ENCODE assay signal across 9 cellular contexts in the genomic region with DNA sequence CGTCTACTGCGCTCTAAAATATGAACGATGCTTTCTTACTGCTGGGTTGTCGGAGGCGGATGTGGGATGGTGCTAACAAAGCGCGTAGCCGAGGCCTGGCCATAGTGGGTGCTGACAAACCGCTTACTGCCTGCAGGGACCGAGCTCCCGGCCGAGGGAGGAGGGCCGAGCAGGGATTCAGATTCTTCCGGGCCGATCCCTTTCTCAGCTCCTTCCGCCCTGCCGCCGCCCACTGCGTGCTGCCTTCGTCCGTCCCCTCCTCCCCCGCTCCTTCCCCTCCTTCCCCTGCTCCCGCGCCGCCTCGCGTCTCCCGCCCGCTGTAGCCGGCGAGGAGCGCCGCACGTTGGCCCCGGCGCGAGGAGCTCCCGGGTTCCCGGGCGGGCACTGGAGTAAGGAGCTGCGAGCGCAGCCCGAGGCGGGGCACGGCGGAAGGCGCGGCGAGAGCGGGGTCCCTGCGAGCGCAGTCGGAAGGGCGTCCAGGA. TPM values are rescaled to one million over a fixed set of nuclear protein-coding genes. Genes with fewer than 3 reads are reported as not detected.
DNase-seq lines count a peak whose midpoint lies in the region; ATAC-seq, FAIRE-seq and TF ChIP-seq lines count a peak whose summit lies in the region.
"Had no signal": no experiment of that assay in that cellular context is flagged by ENCODE, and none has a peak within 500 bp of the region (broad histone marks: within the 10 kb centered on the region; RNA-seq: fewer than 3 reads in every experiment).

A gene (plus strand): TSS at position 271 of the 482 bp plus-strand sequence.

- no peak for ATAC-seq in GM21515 (IDR thresholded peaks at IDR 0.05; ENCODE audit: unreplicated experiment)

- no peaks in the 10 kb centered on the region for H3K9me3 ChIP-seq in right atrium auricular region

- H3K4me1 ChIP-seq in right atrium auricular region, result peaks cover 0 to 19% of the 10 kb centered on the region in 2 donors

- H3K4me3 ChIP-seq in NB4 (ENCODE audit: low read depth, low read length) (peak within 1 kb of the TSS; percentile 64), right atrium auricular region (peak within 1 kb of the TSS; percentile 38 to 54)

- no peak for TF ChIP-seq POLR2A in NB4 (IDR thresholded peaks at IDR 0.05; ENCODE audit: extremely low read depth, insufficient read length)

- FAIRE-seq in GM19239 (lab: Jason Lieb, UNC), result no peak
- FAIRE-seq: G401.6 had no signal

- H3K36me3 ChIP-seq in right atrium auricular region, result no peaks in the 10 kb centered on the region

- H3K27me3 ChIP-seq in right atrium auricular region, result peaks cover 0 to 6% of the 10 kb centered on the region in 2 donors

- H3K27ac ChIP-seq in right atrium auricular region, result no peak within 1 kb of the TSS

- intact Hi-C loops in posterior vena cava (cut with DNase I), result loop anchor here in 1 of 2 donors (5.0 kb wide), 1 partner anchor 91 kb away; no protein-coding TSS in a partner anchor

- DNase-seq in NCI-H748 (lab: John Stamatoyannopoulos, UW; ENCODE audit: unreplicated experiment) (peak; percentile 58), NCI-H748 treated with DMSO at 0.1 percent for 48 hours (lab: John Stamatoyannopoulos, UW) (no peak), NB4 (ENCODE audit: low read depth) (peak; percentile 93), amniotic stem cell (lab: John Stamatoyannopoulos, UW) (peak; percentile 77), right atrium auricular region (ENCODE audit: low spot score) (peak; percentile 63), posterior vena cava (ENCODE audit: low spot score) (peak; percentile 91), GM19239 (ENCODE audit: insufficient read length, low spot score) (no peak)

- TF ChIP-seq CTCF in NB4 (IDR thresholded peaks at IDR 0.05; ENCODE audit: low read depth, low read length) (no peak), right atrium auricular region (IDR thresholded peaks at IDR 0.05) (no peak)

RNA-seq across cellular contexts. Expression of the gene that starts here (rescaled TPM):
- under 1 TPM; 0.31 to 0.59 TPM for total RNA-seq in right atrium auricular region
- 1 to 10 TPM; 3.1 to 3.5 TPM for total RNA-seq in posterior vena cava

Comparison
In these comparisons a context has a peak if more than half of its experiments do, and no peak if none do; other contexts are left out.
1. DNase-seq: peak in NCI-H748 (single experiment), NB4 (single experiment), amniotic stem cell (single experiment) and posterior vena cava (single experiment); none in NCI-H748 treated with DMSO at 0.1 percent for 48 hours (single experiment) and GM19239 (single experiment).
2. Peak in DNase-seq and H3K4me3 ChIP-seq in right atrium auricular region; RNA of the gene not detected or under 1 TPM.